Comparison of ENCODE assay signal across 8 cellular contexts in genomic region chr14:76151398-76152332, GRCh38. TPM values are rescaled to one million over a fixed set of nuclear protein-coding genes. Genes with fewer than 3 reads are reported as not detected.
DNase-seq lines count a peak whose midpoint lies in the region; ATAC-seq and TF ChIP-seq lines count a peak whose summit lies in the region.

GPATCH2L (plus strand) TSS chr14:76151922; CDS start chr14:76154364, 2,442 bp downstream.

- H3K27ac Mint-ChIP-seq in GM23338 (peak within 1 kb of the TSS; percentile 96), nephron (peak within 1 kb of the TSS; percentile 49 to 93 (median 76))
- H3K27ac Mint-ChIP-seq in activated T-helper 2 cell treated with anti-CD3 and anti-CD28 coated beads, Interferon-gamma antibody, Interleukin-2, Interleukin-4, amounts not matched to agents 10 μg/mL and 5 μg/mL and 100 μg/mL, durations not matched to agents 14 hours and 24 hours and 36 hours, result peak within 1 kb of the TSS; percentile 99

- peaks cover 47% of the 10 kb centered on the region for H3K79me2 ChIP-seq in GM23338 (replicated peaks; ENCODE audit: insufficient read depth)

- ATAC-seq in GM23338, result peak; percentile 94
- peak; percentile 92 for ATAC-seq in stimulated activated naive CD8-positive, alpha-beta T cell treated with anti-CD3 and anti-CD28 coated beads, Interleukin-15, Interleukin-2, amounts not matched to agents 100 U/mL and 50 U/mL, for 24 hours

- DNase-seq in EL (peak; percentile 92), GM23338 (ENCODE audit: low spot score) (peak; percentile 96), LHCN-M2 (ENCODE audit: low read depth) (peak; percentile 86), RWPE1 (ENCODE audit: low spot score) (peak; percentile 97), fibroblast of pulmonary artery (ENCODE audit: low read depth) (peak; percentile 87)
- peak; percentile 94 for DNase-seq in activated T-helper 2 cell treated with anti-CD3 and anti-CD28 coated beads, Interferon-gamma antibody, Interleukin-2, Interleukin-4, amounts not matched to agents 10 μg/mL and 5 μg/mL and 100 μg/mL, durations not matched to agents 14 hours and 24 hours and 36 hours (ENCODE audit: low spot score)
- peak; percentile 99 for DNase-seq in stimulated activated naive CD8-positive, alpha-beta T cell treated with anti-CD3 and anti-CD28 coated beads, Interleukin-15, Interleukin-2, amounts not matched to agents 100 U/mL and 50 U/mL, for 24 hours

- H2AFZ ChIP-seq in GM23338, result peak within 1 kb of the TSS; percentile 70

- TF ChIP-seq CTCF in GM23338 (conservative IDR thresholded peaks at IDR 0.05; ENCODE audit: low read depth in 2 of 2), result no peak
- TF ChIP-seq CTCF in RWPE1 (conservative IDR thresholded peaks at IDR 0.05; ENCODE audit: low read depth), result no peak
- no peak for TF ChIP-seq CTCF in fibroblast of pulmonary artery (IDR thresholded peaks at IDR 0.05; ENCODE audit: low read length, missing control alignments)
- no peak for TF ChIP-seq CTCF in nephron (IDR thresholded peaks at IDR 0.05; ENCODE audit: unreplicated experiment in 3 of 3)

- POLR2A ChIA-PET in RWPE1 (lab: Yijun Ruan, JAX; ENCODE audit: low non-redundant PET), result no interaction called here

- H3K4me3 ChIP-seq in GM23338 (peak within 1 kb of the TSS; percentile 97), fibroblast of pulmonary artery (replicated peaks; ENCODE audit: low read depth, low read length) (peak within 1 kb of the TSS; percentile 97)

- H3K36me3 ChIP-seq in GM23338 (ENCODE audit: insufficient read depth), result no peaks in the 10 kb centered on the region

- H3K36me3 Mint-ChIP-seq in GM23338 (ENCODE audit: low read depth), result peaks cover 14% of the 10 kb centered on the region
- peaks cover 46% of the 10 kb centered on the region for H3K36me3 Mint-ChIP-seq in activated T-helper 2 cell treated with anti-CD3 and anti-CD28 coated beads, Interferon-gamma antibody, Interleukin-2, Interleukin-4, amounts not matched to agents 10 μg/mL and 5 μg/mL and 100 μg/mL, durations not matched to agents 14 hours and 24 hours and 36 hours (ENCODE audit: low read depth)
- H3K36me3 Mint-ChIP-seq in nephron (ENCODE audit: low read depth), result peaks cover 20% of the 10 kb centered on the region

- peaks cover 36% of the 10 kb centered on the region for H4K20me1 ChIP-seq in GM23338 (replicated peaks; ENCODE audit: insufficient read depth)

- peaks cover 27% of the 10 kb centered on the region for H3K27me3 ChIP-seq in GM23338 (ENCODE audit: insufficient read depth)

- H3K9me2 ChIP-seq in GM23338 (ENCODE audit: insufficient read depth), result peaks cover 5% of the 10 kb centered on the region

- H3K4me1 Mint-ChIP-seq in GM23338, result peaks cover 33% of the 10 kb centered on the region
- H3K4me1 Mint-ChIP-seq in activated T-helper 2 cell treated with anti-CD3 and anti-CD28 coated beads, Interferon-gamma antibody, Interleukin-2, Interleukin-4, amounts not matched to agents 10 μg/mL and 5 μg/mL and 100 μg/mL, durations not matched to agents 14 hours and 24 hours and 36 hours (ENCODE audit: low read depth), result peaks cover 50% of the 10 kb centered on the region
- peaks cover 41% of the 10 kb centered on the region for H3K4me1 Mint-ChIP-seq in nephron

- H3F3A ChIP-seq in GM23338 (replicated peaks; ENCODE audit: low read depth), result no peaks in the 10 kb centered on the region

- intact Hi-C loops in activated T-helper 2 cell treated with anti-CD3 and anti-CD28 coated beads, Interferon-gamma antibody, Interleukin-2, Interleukin-4, amounts not matched to agents 10 μg/mL and 5 μg/mL and 100 μg/mL, durations not matched to agents 14 hours and 24 hours and 36 hours (cut with micrococcal nuclease), result loop anchor here (5.0 to 10.0 kb wide), 2 partner anchors 167 to 946 kb away; partner anchors contain the start of genes CIPC, IFT43 and TGFB3

- no peaks in the 10 kb centered on the region; the same call in 2 of the 3 replicates for H3K9me3 Mint-ChIP-seq in GM23338
- peaks cover 9% of the 10 kb centered on the region for H3K9me3 Mint-ChIP-seq in activated T-helper 2 cell treated with anti-CD3 and anti-CD28 coated beads, Interferon-gamma antibody, Interleukin-2, Interleukin-4, amounts not matched to agents 10 μg/mL and 5 μg/mL and 100 μg/mL, durations not matched to agents 14 hours and 24 hours and 36 hours
- H3K9me3 Mint-ChIP-seq in nephron, result no peaks in the 10 kb centered on the region

- peak within 1 kb of the TSS; percentile 97 for H3K4me3 Mint-ChIP-seq in GM23338
- H3K4me3 Mint-ChIP-seq in activated T-helper 2 cell treated with anti-CD3 and anti-CD28 coated beads, Interferon-gamma antibody, Interleukin-2, Interleukin-4, amounts not matched to agents 10 μg/mL and 5 μg/mL and 100 μg/mL, durations not matched to agents 14 hours and 24 hours and 36 hours (ENCODE audit: low read depth), result peak within 1 kb of the TSS; percentile 96
- peak within 1 kb of the TSS; percentile 98 to 100 (median 99) for H3K4me3 Mint-ChIP-seq in nephron

- H3K27ac ChIP-seq in GM23338 (ENCODE audit: low read depth) (peak within 1 kb of the TSS; percentile 92), RWPE1 (peak within 1 kb of the TSS; percentile 87)

- H3K27me3 Mint-ChIP-seq in GM23338 (ENCODE audit: insufficient read depth, low read depth, poor library complexity) (peaks cover 2% of the 10 kb centered on the region), nephron (ENCODE audit: low read depth) (peaks cover 6% of the 10 kb centered on the region)
- peaks cover 2% of the 10 kb centered on the region for H3K27me3 Mint-ChIP-seq in activated T-helper 2 cell treated with anti-CD3 and anti-CD28 coated beads, Interferon-gamma antibody, Interleukin-2, Interleukin-4, amounts not matched to agents 10 μg/mL and 5 μg/mL and 100 μg/mL, durations not matched to agents 14 hours and 24 hours and 36 hours (ENCODE audit: low read depth)

- peak within 1 kb of the TSS; percentile 95 for H3K4me2 ChIP-seq in GM23338

- H3K4me1 ChIP-seq in GM23338 (ENCODE audit: insufficient read depth), result peaks cover 30% of the 10 kb centered on the region

- CTCF ChIA-PET in RWPE1 (lab: Yijun Ruan, JAX), result interaction anchor here (0.6 kb wide), 1 partner anchor 177 kb away, joined by 3 read pairs; no protein-coding TSS in a partner anchor

TF ChIP-seq in GM23338, 12 proteins besides CTCF, POLR2A, EP300 and RAD21:
- peak; percentile 94 for TF ChIP-seq POLR2AphosphoS5 (IDR thresholded peaks at IDR 0.05; ENCODE audit: low read depth)
- no peak for TF ChIP-seq STAT1 (IDR thresholded peaks at IDR 0.05; ENCODE audit: unreplicated experiment)
- peak; percentile 88 for TF ChIP-seq CREB1 (CRISPR knock-in tag; IDR thresholded peaks at IDR 0.05; ENCODE audit: low read depth)
- TF ChIP-seq ETS1 (IDR thresholded peaks at IDR 0.05), result peak; percentile 45; the same call in 1 of the 2 replicates

RNA-seq across cellular contexts. Expression of gene GPATCH2L, which starts in this region (rescaled TPM):
- 71.0 and 94.4 TPM in 2 replicates for total RNA-seq in GM23338 (2014; rRNA removed; shearing (Covaris generic))
- 16.8 and 19.6 TPM in 2 replicates for polyA plus RNA-seq in GM23338 (2016; fragmentation: Nextera tagmentation; extraction: Ambion mirVana)
- total RNA-seq in LHCN-M2 (2014; rRNA removed), result 60.4 and 67.2 TPM in 2 replicates
- polyA plus RNA-seq in LHCN-M2 (2012), result 8.0 TPM
- total RNA-seq in activated T-helper 2 cell treated with anti-CD3 and anti-CD28 coated beads, Interferon-gamma antibody, Interleukin-2, Interleukin-4, amounts not matched to agents 10 μg/mL and 5 μg/mL and 100 μg/mL, durations not matched to agents 14 hours and 24 hours and 36 hours, result 59.1 and 67.3 TPM in 2 replicates

Comparison
In these comparisons a context has a peak if more than half of its experiments do, and no peak if none do; other contexts are left out.
1. Peak in every context shown above with its lines: DNase-seq, ATAC-seq, H3K4me3 ChIP-seq and H3K27ac ChIP-seq.